In the genomic region with DNA sequence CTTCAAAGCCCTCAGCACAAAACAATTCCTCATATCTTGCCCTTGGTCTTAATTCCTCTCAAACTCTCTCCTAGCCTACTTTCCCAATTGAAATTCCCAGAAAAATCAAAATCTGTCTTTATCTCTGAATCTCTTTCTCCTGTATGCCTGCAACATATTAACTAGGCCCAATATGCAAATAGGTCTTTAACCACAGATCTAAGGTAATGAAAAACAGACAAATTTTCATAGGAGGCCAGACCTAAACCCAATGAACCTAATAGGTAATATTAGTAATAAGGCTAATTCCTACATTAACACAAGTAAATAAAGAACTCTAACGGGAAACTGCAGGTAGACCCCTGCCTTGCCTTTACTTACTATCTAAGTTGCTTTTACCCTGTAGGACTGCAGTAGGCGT, we compare ENCODE assay signal across 26 cellular contexts. TPM values are rescaled to one million over a fixed set of nuclear protein-coding genes. Genes with fewer than 3 reads are reported as not detected.
DNase-seq lines count a peak whose midpoint lies in the region; ATAC-seq, FAIRE-seq and TF ChIP-seq lines count a peak whose summit lies in the region.
"Had no signal": no experiment of that assay in that cellular context is flagged by ENCODE, and none has a peak within 500 bp of the region (broad histone marks: within the 10 kb centered on the region; RNA-seq: fewer than 3 reads in every experiment).

No MANE protein-coding gene starts in this region.

- CTCF ChIA-PET in CD4-positive, alpha-beta T cell (lab: Charles Lee): interaction anchor here (0.6 kb wide), 1 partner anchor 14 kb away, joined by 4 read pairs; no protein-coding TSS in a partner anchor

- peaks cover 54% of the 10 kb centered on the region for H3K36me3 ChIP-seq in SK-N-MC (ENCODE audit: insufficient read depth, low read length)
- peaks cover 58% of the 10 kb centered on the region for H3K36me3 ChIP-seq in upper lobe of right lung

- no peak overlapping the region for H3K4me3 Mint-ChIP-seq in CD4-positive, alpha-beta T cell
- peak overlapping the region in 1 of 10 donors; percentile 15 for H3K4me3 Mint-ChIP-seq in naive thymus-derived CD8-positive, alpha-beta T cell
- H3K4me3 Mint-ChIP-seq in activated T-helper 1 cell treated with anti-CD3 and anti-CD28 coated beads, Interleukin-12 subunit alpha, Interleukin-12 subunit beta, Interleukin-2, Interleukin-4 antibody, amounts not matched to agents 30 ng/mL and 10 ng/mL and 1 ng/mL, durations not matched to agents 14 hours and 24 hours and 36 hours: no peak overlapping the region
- H3K4me3 Mint-ChIP-seq: activated naive CD4-positive, alpha-beta T cell treated with anti-CD3 and anti-CD28 coated beads for 36 hours; IgD-negative memory B cell; neural progenitor cell; stimulated activated naive CD8-positive, alpha-beta T cell treated with anti-CD3 and anti-CD28 coated beads, Interleukin-15, amount 100 ng/mL, for 72 hours had no signal

- peak; percentile 51 for FAIRE-seq in GM19239 (lab: Jason Lieb, UNC)

- H3K27me3 Mint-ChIP-seq in CD4-positive, alpha-beta T cell: no peaks in the 10 kb centered on the region
- no peaks in the 10 kb centered on the region for H3K27me3 Mint-ChIP-seq in naive thymus-derived CD8-positive, alpha-beta T cell
- no peaks in the 10 kb centered on the region for H3K27me3 Mint-ChIP-seq in activated T-helper 1 cell treated with anti-CD3 and anti-CD28 coated beads, Interleukin-12 subunit alpha, Interleukin-12 subunit beta, Interleukin-2, Interleukin-4 antibody, amounts not matched to agents 30 ng/mL and 10 ng/mL and 1 ng/mL, durations not matched to agents 14 hours and 24 hours and 36 hours (ENCODE audit: insufficient read depth)
- H3K27me3 Mint-ChIP-seq: IgD-negative memory B cell; progenitor cell of endocrine pancreas; stimulated activated naive CD8-positive, alpha-beta T cell treated with anti-CD3 and anti-CD28 coated beads, Interleukin-15, amount 100 ng/mL, for 72 hours had no signal

- peaks cover 57% of the 10 kb centered on the region for H3K36me3 Mint-ChIP-seq in CD4-positive, alpha-beta T cell (ENCODE audit: low read depth)
- H3K36me3 Mint-ChIP-seq in naive thymus-derived CD8-positive, alpha-beta T cell: peaks cover 4 to 59% (median 9%) of the 10 kb centered on the region in 3 donors
- H3K36me3 Mint-ChIP-seq in activated T-helper 1 cell treated with anti-CD3 and anti-CD28 coated beads, Interleukin-12 subunit alpha, Interleukin-12 subunit beta, Interleukin-2, Interleukin-4 antibody, amounts not matched to agents 30 ng/mL and 10 ng/mL and 1 ng/mL, durations not matched to agents 14 hours and 24 hours and 36 hours (ENCODE audit: low read depth): peaks cover 31% of the 10 kb centered on the region

- peak overlapping the region; percentile 11 for H3K27ac Mint-ChIP-seq in CD4-positive, alpha-beta T cell
- peak overlapping the region in 9 of 10 donors; percentile 1 to 76 (median 38) for H3K27ac Mint-ChIP-seq in naive thymus-derived CD8-positive, alpha-beta T cell
- no peak overlapping the region for H3K27ac Mint-ChIP-seq in activated T-helper 1 cell treated with anti-CD3 and anti-CD28 coated beads, Interleukin-12 subunit alpha, Interleukin-12 subunit beta, Interleukin-2, Interleukin-4 antibody, amounts not matched to agents 30 ng/mL and 10 ng/mL and 1 ng/mL, durations not matched to agents 14 hours and 24 hours and 36 hours
- H3K27ac Mint-ChIP-seq: activated naive CD4-positive, alpha-beta T cell treated with anti-CD3 and anti-CD28 coated beads for 36 hours; neural progenitor cell had no signal

- no peak overlapping the region for H3K27ac ChIP-seq in CD4-positive, alpha-beta T cell (ENCODE audit: low read depth, low read length)
- H3K27ac ChIP-seq in SK-N-MC: peak overlapping the region; percentile 27
- no peak overlapping the region for H3K27ac ChIP-seq in right cardiac atrium (ENCODE audit: low read length)
- H3K27ac ChIP-seq in upper lobe of right lung: no peak overlapping the region
- H3K27ac ChIP-seq: HL-60, neural progenitor cell, skin epidermis, tibial nerve had no signal

- intact Hi-C loops in CD4-positive, alpha-beta T cell (cut with DNase I, micrococcal nuclease): no loop called here
- intact Hi-C loops in right cardiac atrium (cut with DNase I): no loop called here
- intact Hi-C loops in activated T-helper 1 cell treated with anti-CD3 and anti-CD28 coated beads, Interleukin-12 subunit alpha, Interleukin-12 subunit beta, Interleukin-2, Interleukin-4 antibody, amounts not matched to agents 30 ng/mL and 10 ng/mL and 1 ng/mL, durations not matched to agents 14 hours and 24 hours and 36 hours (cut with micrococcal nuclease): no loop called here
- intact Hi-C loops in upper lobe of right lung (cut with DNase I): no loop called here

- TF ChIP-seq CTCF in CD4-positive, alpha-beta T cell (IDR thresholded peaks at IDR 0.05): no peak
- TF ChIP-seq CTCF in upper lobe of right lung (IDR thresholded peaks at IDR 0.05): no peak

- no peaks in the 10 kb centered on the region for H3K9me3 ChIP-seq in CD4-positive, alpha-beta T cell (ENCODE audit: control insufficient read depth, low read length)
- H3K9me3 ChIP-seq in SK-N-MC (ENCODE audit: low read depth, low read length) (no peaks in the 10 kb centered on the region), right cardiac atrium (ENCODE audit: control insufficient read depth, low read length) (no peaks in the 10 kb centered on the region), upper lobe of right lung (no peaks in the 10 kb centered on the region)
- H3K9me3 ChIP-seq: Caco-2, MG63, tibial nerve had no signal

- H3K4me3 ChIP-seq in SK-N-MC (no peak overlapping the region), right cardiac atrium (ENCODE audit: low read length) (no peak overlapping the region), upper lobe of right lung (no peak overlapping the region)
- H3K4me3 ChIP-seq: MG63, neural progenitor cell, skin epidermis, tibial nerve had no signal

- WGBS in right cardiac atrium: 95% methylated on average over 2 of the region's 2 CpGs

- DNase-seq in CD4-positive, alpha-beta T cell: no peak
- DNase-seq in GM19239 (ENCODE audit: insufficient read length, low spot score): no peak
- no peak for DNase-seq in SK-N-MC (ENCODE audit: low read depth, low spot score)
- no peak for DNase-seq in naive thymus-derived CD8-positive, alpha-beta T cell
- no peak for DNase-seq in right cardiac atrium
- DNase-seq in activated T-helper 1 cell treated with anti-CD3 and anti-CD28 coated beads, Interleukin-12 subunit alpha, Interleukin-12 subunit beta, Interleukin-2, Interleukin-4 antibody, amounts not matched to agents 30 ng/mL and 10 ng/mL and 1 ng/mL, durations not matched to agents 14 hours and 24 hours and 36 hours (ENCODE audit: low spot score): no peak
- DNase-seq in upper lobe of right lung: no peak
- DNase-seq: activated naive CD4-positive, alpha-beta T cell treated with anti-CD3 and anti-CD28 coated beads for 36 hours; activated T-cell treated with anti-CD3 and anti-CD28 coated beads, Interleukin-2, amount 50 U/mL, for 1 hour; Caco-2; effector CD8-positive, alpha-beta T cell; HCEC 1CT; MG63; NCI-H1436 treated with DMSO at 0.1 percent for 48 hours; NCI-H748 treated with DMSO at 0.1 percent for 48 hours; OCI-M1; SHP77 treated with DMSO at 0.1 percent for 48 hours; stimulated activated CD4-positive, alpha-beta T cell treated with anti-CD3 and anti-CD28 coated beads, Interleukin-2, amount 100 ng/mL, for 48 hours; stimulated activated naive CD8-positive, alpha-beta T cell treated with anti-CD3 and anti-CD28 coated beads, Interleukin-15, amount 100 ng/mL, for 72 hours had no signal

- no peaks in the 10 kb centered on the region for H3K9me3 Mint-ChIP-seq in CD4-positive, alpha-beta T cell
- no peaks in the 10 kb centered on the region for H3K9me3 Mint-ChIP-seq in naive thymus-derived CD8-positive, alpha-beta T cell
- H3K9me3 Mint-ChIP-seq in activated T-helper 1 cell treated with anti-CD3 and anti-CD28 coated beads, Interleukin-12 subunit alpha, Interleukin-12 subunit beta, Interleukin-2, Interleukin-4 antibody, amounts not matched to agents 30 ng/mL and 10 ng/mL and 1 ng/mL, durations not matched to agents 14 hours and 24 hours and 36 hours: no peaks in the 10 kb centered on the region
- H3K9me3 Mint-ChIP-seq: activated naive CD4-positive, alpha-beta T cell treated with anti-CD3 and anti-CD28 coated beads for 36 hours; IgD-negative memory B cell; neural progenitor cell; stimulated activated naive CD8-positive, alpha-beta T cell treated with anti-CD3 and anti-CD28 coated beads, Interleukin-15, amount 100 ng/mL, for 72 hours had no signal

- peaks cover 22% of the 10 kb centered on the region for H3K4me1 Mint-ChIP-seq in CD4-positive, alpha-beta T cell (ENCODE audit: low read depth)
- H3K4me1 Mint-ChIP-seq in naive thymus-derived CD8-positive, alpha-beta T cell: peaks cover 8 to 24% (median 15%) of the 10 kb centered on the region in 4 donors
- H3K4me1 Mint-ChIP-seq in activated T-helper 1 cell treated with anti-CD3 and anti-CD28 coated beads, Interleukin-12 subunit alpha, Interleukin-12 subunit beta, Interleukin-2, Interleukin-4 antibody, amounts not matched to agents 30 ng/mL and 10 ng/mL and 1 ng/mL, durations not matched to agents 14 hours and 24 hours and 36 hours (ENCODE audit: low read depth): peaks cover 5% of the 10 kb centered on the region
- H3K4me1 Mint-ChIP-seq: neural progenitor cell had no signal

- POLR2A ChIA-PET in CD4-positive, alpha-beta T cell (lab: Charles Lee): no interaction called here
- POLR2A ChIA-PET in naive thymus-derived CD8-positive, alpha-beta T cell (lab: Charles Lee): no interaction called here

- ATAC-seq in CD4-positive, alpha-beta T cell (ENCODE audit: poor library complexity): no peak
- no peak for ATAC-seq in naive thymus-derived CD8-positive, alpha-beta T cell
- ATAC-seq in right cardiac atrium (no peak), GM21528 (IDR thresholded peaks at IDR 0.05; ENCODE audit: low FRiP score, unreplicated experiment) (no peak), upper lobe of right lung (no peak)
- ATAC-seq: stimulated activated naive CD8-positive, alpha-beta T cell treated with anti-CD3 and anti-CD28 coated beads, Interleukin-15, amount 100 ng/mL, for 72 hours had no signal

- no peak overlapping the region for H3K9ac ChIP-seq in SK-N-MC (ENCODE audit: insufficient read length)
- H3K9ac ChIP-seq: neural progenitor cell had no signal

- H3K4me1 ChIP-seq in right cardiac atrium (ENCODE audit: control insufficient read depth, insufficient read depth, low read length) (no peaks in the 10 kb centered on the region), upper lobe of right lung (no peaks in the 10 kb centered on the region)
- H3K4me1 ChIP-seq: neural progenitor cell had no signal

- no peaks in the 10 kb centered on the region for H3K27me3 ChIP-seq in CD4-positive, alpha-beta T cell (ENCODE audit: control insufficient read depth, insufficient read depth, low read length)
- H3K27me3 ChIP-seq in right cardiac atrium (ENCODE audit: control insufficient read depth, insufficient read depth) (no peaks in the 10 kb centered on the region), upper lobe of right lung (no peaks in the 10 kb centered on the region)
- H3K27me3 ChIP-seq: MG63, neural progenitor cell, tibial nerve had no signal

RNA-seq across cellular contexts. Expression of a gene that starts 41.4 kb away (rescaled TPM):
- 10 to 100 TPM; 59.8 to 61.5 TPM for total RNA-seq in CD4-positive, alpha-beta T cell
- 10 to 100 TPM; 90.2 to 92.5 TPM for total RNA-seq in naive thymus-derived CD8-positive, alpha-beta T cell
- polyA plus RNA-seq in naive thymus-derived CD8-positive, alpha-beta T cell: 10 to 100 TPM; 26.4 to 48.1 (median 31.3) TPM
- total RNA-seq in right cardiac atrium (10 to 100 TPM; 36.7 to 45.7 (median 41.4) TPM), upper lobe of right lung (53.9 TPM)
- 12.7 TPM for polyA plus RNA-seq in right cardiac atrium
- 81.0 and 82.4 TPM in 2 replicates for total RNA-seq in activated T-helper 1 cell treated with anti-CD3 and anti-CD28 coated beads, Interleukin-12 subunit alpha, Interleukin-12 subunit beta, Interleukin-2, Interleukin-4 antibody, amounts not matched to agents 30 ng/mL and 10 ng/mL and 1 ng/mL, durations not matched to agents 14 hours and 24 hours and 36 hours
